ENCODE assay signal across 8 cellular contexts in genomic region chr6:144063246-144063743, GRCh38. TPM values are rescaled to one million over a fixed set of nuclear protein-coding genes. Genes with fewer than 3 reads are reported as not detected.
DNase-seq lines count a peak whose midpoint lies in the region; ATAC-seq, FAIRE-seq and TF ChIP-seq lines count a peak whose summit lies in the region.

No MANE protein-coding gene starts in this region.

- H3K9me3 ChIP-seq in A549 (no peaks in the 10 kb centered on the region), colonic mucosa (no peaks in the 10 kb centered on the region)

- peaks cover 3% of the 10 kb centered on the region; the same call in 1 of the 3 replicates for H3K4me1 ChIP-seq in A549
- no peaks in the 10 kb centered on the region for H3K4me1 ChIP-seq in colonic mucosa

- H3K4me1 Mint-ChIP-seq in natural killer cell treated with Interleukin-12 subunit alpha and Interleukin-12 subunit beta and Interleukin-15 and Interleukin-18, amount 100 ng/mL, for 72 hours (ENCODE audit: low read depth in 2 of 2), result peaks cover 28 to 37% of the 10 kb centered on the region in 2 donors

- FAIRE-seq in A549 (lab: Jason Lieb, UNC), result no peak

- WGBS in A549 (ENCODE audit: missing lambda C conversion rate), result 39% methylated on average over 4 of the region's 16 CpGs

- TF ChIP-seq POLR2A in A549 (IDR thresholded peaks at IDR 0.05; ENCODE audit: low read length), result no peak

- TF ChIP-seq EP300 in A549 (IDR thresholded peaks at IDR 0.05), result no peak

- H3K36me3 Mint-ChIP-seq in natural killer cell treated with Interleukin-12 subunit alpha and Interleukin-12 subunit beta and Interleukin-15 and Interleukin-18, amount 100 ng/mL, for 72 hours, result no peaks in the 10 kb centered on the region

- TF ChIP-seq RAD21 in A549 (conservative IDR thresholded peaks at IDR 0.05 in 1 of 2, IDR thresholded peaks at IDR 0.05 in 1 of 2), result no peak

- H3K4me2 ChIP-seq in A549, result peak overlapping the region; percentile 90

- DNase-seq in A549 (ENCODE audit: low read depth in 1 of 2, low spot score in 1 of 2) (no peak), M059J (ENCODE audit: low read depth) (peak; percentile 11), colonic mucosa (peak; percentile 67), GM19240 (ENCODE audit: insufficient read length, low spot score) (no peak), NCI-H2196 treated with DMSO at 0.1 percent for 48 hours (lab: John Stamatoyannopoulos, UW; ENCODE audit: unreplicated experiment) (no peak), NCI-H510A treated with DMSO at 0.1 percent for 48 hours (lab: John Stamatoyannopoulos, UW) (no peak)
- no peak for DNase-seq in natural killer cell treated with Interleukin-12 subunit alpha and Interleukin-12 subunit beta and Interleukin-15 and Interleukin-18, amount 100 ng/mL, for 72 hours (ENCODE audit: low spot score)

- no peaks in the 10 kb centered on the region for H3K27me3 ChIP-seq in colonic mucosa

- ATAC-seq in A549 (peak; percentile 10 to 17; a peak in 4 of 6 replicates), GM18511 (IDR thresholded peaks at IDR 0.05; ENCODE audit: unreplicated experiment) (peak; percentile 11)
- ATAC-seq in natural killer cell treated with Interleukin-12 subunit alpha and Interleukin-12 subunit beta and Interleukin-15 and Interleukin-18, amount 100 ng/mL, for 72 hours, result no peak

- H3K36me3 ChIP-seq in colonic mucosa, result no peaks in the 10 kb centered on the region

- no peaks in the 10 kb centered on the region for H3K9me3 Mint-ChIP-seq in natural killer cell treated with Interleukin-12 subunit alpha and Interleukin-12 subunit beta and Interleukin-15 and Interleukin-18, amount 100 ng/mL, for 72 hours

- H3K27ac Mint-ChIP-seq in natural killer cell treated with Interleukin-12 subunit alpha and Interleukin-12 subunit beta and Interleukin-15 and Interleukin-18, amount 100 ng/mL, for 72 hours, result peak overlapping the region; percentile 50 to 76

- POLR2A ChIA-PET in A549 (lab: Yijun Ruan, JAX), result no interaction called here

- CTCF ChIA-PET in A549 (lab: Yijun Ruan, JAX), result interaction anchor here (1.2 kb wide), 1 partner anchor 8 kb away, joined by 6 read pairs; no protein-coding TSS in a partner anchor

- TF ChIP-seq CTCF in A549 (IDR thresholded peaks at IDR 0.05) (no peak), colonic mucosa (IDR thresholded peaks at IDR 0.05) (no peak)

- peak overlapping the region; percentile 88 to 99 for H3K9ac ChIP-seq in colonic mucosa (ENCODE audit: low read depth in 2 of 2, low read length in 2 of 2)

- H3K27ac ChIP-seq in A549, result peak overlapping the region in 1 of 2 experiments; percentile 82; a peak in 4 of 6 replicates
- H3K27ac ChIP-seq in colonic mucosa, result peak overlapping the region; percentile 93

- peaks cover 0 to 2% of the 10 kb centered on the region in 2 donors for H3K27me3 Mint-ChIP-seq in natural killer cell treated with Interleukin-12 subunit alpha and Interleukin-12 subunit beta and Interleukin-15 and Interleukin-18, amount 100 ng/mL, for 72 hours

- H3K4me3 ChIP-seq in A549 (peak overlapping the region; percentile 63), colonic mucosa (peak overlapping the region; percentile 64)

- H3K4me3 Mint-ChIP-seq in natural killer cell treated with Interleukin-12 subunit alpha and Interleukin-12 subunit beta and Interleukin-15 and Interleukin-18, amount 100 ng/mL, for 72 hours, result peak overlapping the region; percentile 90

- intact Hi-C loops in colonic mucosa (cut with DNase I), result no loop called here

TF ChIP-seq in A549, 52 proteins besides CTCF, POLR2A, EP300 and RAD21:
- TF ChIP-seq, protein P1, sequence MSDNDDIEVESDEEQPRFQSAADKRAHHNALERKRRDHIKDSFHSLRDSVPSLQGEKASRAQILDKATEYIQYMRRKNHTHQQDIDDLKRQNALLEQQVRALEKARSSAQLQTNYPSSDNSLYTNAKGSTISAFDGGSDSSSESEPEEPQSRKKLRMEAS (IDR thresholded peaks at IDR 0.05), result 0 out of 2 replicates have a peak, but pooled peaks have one; percentile 2
- TF ChIP-seq GATA3 (IDR thresholded peaks at IDR 0.05; ENCODE audit: borderline replicate concordance) (no peak), CBX8 (IDR thresholded peaks at IDR 0.05) (no peak), ESRRA (IDR thresholded peaks at IDR 0.05; ENCODE audit: borderline replicate concordance, low read length) (no peak), MYC (IDR thresholded peaks at IDR 0.05; ENCODE audit: borderline replicate concordance, low read length) (no peak)

RNA-seq across cellular contexts. Expression of gene SF3B5, which starts 32.1 kb away (rescaled TPM):
- 164 and 184 TPM in 2 replicates for polyA plus RNA-seq in A549 (2011; rRNA removed)
- polyA plus RNA-seq in A549 (2012; cell fraction: cytosol; rRNA removed), result 401 and 449 TPM in 2 replicates
- 286 and 323 TPM in 2 replicates for polyA plus RNA-seq in A549 (2012; cell fraction: nucleus; rRNA removed)
- polyA plus RNA-seq in A549 (2017; fragmentation: RNase III; extraction: RNeasy Plus Mini Kit Qiagen cat#74134 plus additional on column Dnase treatment), result 159 to 174 TPM (median 163 TPM) in 3 replicates
- 147 TPM in 2 replicates for polyA minus RNA-seq in A549 (2011; rRNA and poly(A)+ RNA removed)
- total RNA-seq in M059J (2014; rRNA removed; shearing (Covaris generic)), result 211 and 302 TPM in 2 replicates
- total RNA-seq in colonic mucosa, result 100 to 1,000 TPM; 149 to 285 TPM
- 100 to 1,000 TPM; 181 to 201 TPM for total RNA-seq in natural killer cell treated with Interleukin-12 subunit alpha and Interleukin-12 subunit beta and Interleukin-15 and Interleukin-18, amount 100 ng/mL, for 72 hours

RNA-seq across cellular contexts. Expression of gene PLAGL1, which starts 55.2 kb away (rescaled TPM):
- polyA plus RNA-seq in A549 (2011; rRNA removed) (8.2 and 10.3 TPM in 2 replicates), A549 (2017; fragmentation: RNase III; extraction: RNeasy Plus Mini Kit Qiagen cat#74134 plus additional on column Dnase treatment) (4.7 to 6.6 TPM (median 5.0 TPM) in 3 replicates)
- 7.6 and 9.5 TPM in 2 replicates for polyA plus RNA-seq in A549 (2012; cell fraction: cytosol; rRNA removed)
- polyA plus RNA-seq in A549 (2012; cell fraction: nucleus; rRNA removed), result 21.3 and 22.0 TPM in 2 replicates
- polyA minus RNA-seq in A549 (2011; rRNA and poly(A)+ RNA removed), result 7.4 and 9.4 TPM in 2 replicates
- total RNA-seq in M059J (2014; rRNA removed; shearing (Covaris generic)), result 3.9 and 5.4 TPM in 2 replicates
- total RNA-seq in colonic mucosa, result 10 to 100 TPM; 30.2 to 51.1 TPM
- total RNA-seq in natural killer cell treated with Interleukin-12 subunit alpha and Interleukin-12 subunit beta and Interleukin-15 and Interleukin-18, amount 100 ng/mL, for 72 hours, result 10 to 100 TPM in 1 of 2 donors, 1 to 10 TPM in 1; 6.1 to 18.3 TPM

Comparison
In these comparisons a context has a peak if more than half of its experiments do, and no peak if none do; other contexts are left out.
1. ATAC-seq: peak in A549 (2 of 2) and GM18511 (single experiment); none in natural killer cell treated with Interleukin-12 subunit alpha and Interleukin-12 subunit beta and Interleukin-15 and Interleukin-18, amount 100 ng/mL, for 72 hours (0 of 2).
2. DNase-seq: peak in M059J (single experiment) and colonic mucosa (single experiment); none in A549 (0 of 2), natural killer cell treated with Interleukin-12 subunit alpha and Interleukin-12 subunit beta and Interleukin-15 and Interleukin-18, amount 100 ng/mL, for 72 hours (single experiment), GM19240 (single experiment), NCI-H2196 treated with DMSO at 0.1 percent for 48 hours (single experiment) and NCI-H510A treated with DMSO at 0.1 percent for 48 hours (single experiment).